ENCODE assay signal across 16 cellular contexts in genomic region chr5:133681896-133682295, GRCh38.
A peak's percentile ranks its signal among the peaks of the same experiment; 100 is the strongest.
DNase-seq lines count a peak whose midpoint lies in the region; ATAC-seq and TF ChIP-seq lines count a peak whose summit lies in the region.
"Had no signal": no experiment of that assay in that cellular context is flagged by ENCODE, and none has a peak within 500 bp of the region (broad histone marks: within the 10 kb centered on the region; RNA-seq: fewer than 3 reads in every experiment).

No MANE protein-coding gene starts in this region.

- H3K27me3 ChIP-seq in vagina = no peaks in the 10 kb centered on the region

- H3K36me3 ChIP-seq in vagina = no peaks in the 10 kb centered on the region
- H3K36me3 ChIP-seq: SJSA1 had no signal

- no peaks in the 10 kb centered on the region for H3K9me3 Mint-ChIP-seq in activated naive CD8-positive, alpha-beta T cell treated with anti-CD3 and anti-CD28 coated beads, Interleukin-2, amount 10 ng/mL, durations not matched to agents 7 days and 5 days
- H3K9me3 Mint-ChIP-seq in activated naive CD8-positive, alpha-beta T cell treated with anti-CD3 and anti-CD28 coated beads for 36 hours = no peaks in the 10 kb centered on the region
- H3K9me3 Mint-ChIP-seq in central memory CD8-positive, alpha-beta T cell = no peaks in the 10 kb centered on the region
- H3K9me3 Mint-ChIP-seq: IgD-negative memory B cell had no signal

- POLR2A ChIA-PET in activated naive CD8-positive, alpha-beta T cell treated with anti-CD3 and anti-CD28 coated beads, Interleukin-2, amount 10 ng/mL, durations not matched to agents 7 days and 5 days (lab: Charles Lee) = interaction anchor here (0.7 kb wide), 1 partner anchor 109 kb away, joined by 3 read pairs; no protein-coding TSS in a partner anchor

- no peaks in the 10 kb centered on the region for H3K4me1 ChIP-seq in vagina
- H3K4me1 ChIP-seq: SJSA1 had no signal

- intact Hi-C loops in vagina (cut with DNase I) = no loop called here

- no peak overlapping the region for H3K27ac Mint-ChIP-seq in activated naive CD8-positive, alpha-beta T cell treated with anti-CD3 and anti-CD28 coated beads, Interleukin-2, amount 10 ng/mL, durations not matched to agents 7 days and 5 days
- no peak overlapping the region for H3K27ac Mint-ChIP-seq in activated naive CD8-positive, alpha-beta T cell treated with anti-CD3 and anti-CD28 coated beads for 36 hours
- no peak overlapping the region for H3K27ac Mint-ChIP-seq in central memory CD8-positive, alpha-beta T cell (ENCODE audit: low read depth)

- no peaks in the 10 kb centered on the region for H3K9me3 ChIP-seq in vagina
- H3K9me3 ChIP-seq: SJSA1 had no signal

- ATAC-seq in activated naive CD8-positive, alpha-beta T cell treated with anti-CD3 and anti-CD28 coated beads, Interleukin-2, amount 10 ng/mL, durations not matched to agents 7 days and 5 days (ENCODE audit: low read depth) = peak; percentile 45
- peak; percentile 46 for ATAC-seq in central memory CD8-positive, alpha-beta T cell (replicated peaks; ENCODE audit: extremely low read depth, poor library complexity, severe bottlenecking)
- no peak for ATAC-seq in GM21723 (IDR thresholded peaks at IDR 0.05; ENCODE audit: unreplicated experiment)
- ATAC-seq: PC-3 had no signal

- DNase-seq in activated naive CD8-positive, alpha-beta T cell treated with anti-CD3 and anti-CD28 coated beads, Interleukin-2, amount 10 ng/mL, durations not matched to agents 7 days and 5 days = no peak
- no peak for DNase-seq in activated naive CD8-positive, alpha-beta T cell treated with anti-CD3 and anti-CD28 coated beads for 36 hours
- no peak for DNase-seq in central memory CD8-positive, alpha-beta T cell (ENCODE audit: low spot score in 2 of 2)
- DNase-seq in mesenteric fat pad (ENCODE audit: low spot score) (peak; percentile 20), vagina (ENCODE audit: extremely low spot score in 2 of 2) (peak; percentile 54 to 67), GM10266 (ENCODE audit: extremely low spot score) (no peak), D341Med (ENCODE audit: low spot score) (no peak)
- DNase-seq: EL, H7, NCI-H1105 treated with DMSO at 0.1 percent for 48 hours, NCI-H187 treated with DMSO at 0.1 percent for 48 hours, PC-3 had no signal

- H3K27ac ChIP-seq in vagina = no peak overlapping the region
- H3K27ac ChIP-seq: HL-60, SJSA1 had no signal

- no peak for TF ChIP-seq POLR2A in vagina (IDR thresholded peaks at IDR 0.05)

- no peak overlapping the region for H3K4me3 Mint-ChIP-seq in activated naive CD8-positive, alpha-beta T cell treated with anti-CD3 and anti-CD28 coated beads, Interleukin-2, amount 10 ng/mL, durations not matched to agents 7 days and 5 days
- no peak overlapping the region for H3K4me3 Mint-ChIP-seq in activated naive CD8-positive, alpha-beta T cell treated with anti-CD3 and anti-CD28 coated beads for 36 hours
- no peak overlapping the region for H3K4me3 Mint-ChIP-seq in central memory CD8-positive, alpha-beta T cell
- H3K4me3 Mint-ChIP-seq: IgD-negative memory B cell had no signal

- H3K36me3 Mint-ChIP-seq in activated naive CD8-positive, alpha-beta T cell treated with anti-CD3 and anti-CD28 coated beads, Interleukin-2, amount 10 ng/mL, durations not matched to agents 7 days and 5 days = no peaks in the 10 kb centered on the region
- H3K36me3 Mint-ChIP-seq in activated naive CD8-positive, alpha-beta T cell treated with anti-CD3 and anti-CD28 coated beads for 36 hours = no peaks in the 10 kb centered on the region
- no peaks in the 10 kb centered on the region for H3K36me3 Mint-ChIP-seq in central memory CD8-positive, alpha-beta T cell (ENCODE audit: insufficient read depth)
- H3K36me3 Mint-ChIP-seq: IgD-negative memory B cell had no signal

- H3K27me3 Mint-ChIP-seq in activated naive CD8-positive, alpha-beta T cell treated with anti-CD3 and anti-CD28 coated beads, Interleukin-2, amount 10 ng/mL, durations not matched to agents 7 days and 5 days = peaks cover 7% of the 10 kb centered on the region
- H3K27me3 Mint-ChIP-seq in activated naive CD8-positive, alpha-beta T cell treated with anti-CD3 and anti-CD28 coated beads for 36 hours = peaks cover 7% of the 10 kb centered on the region
- peaks cover 58% of the 10 kb centered on the region for H3K27me3 Mint-ChIP-seq in central memory CD8-positive, alpha-beta T cell

- no peak for TF ChIP-seq CTCF in vagina (IDR thresholded peaks at IDR 0.05)
- TF ChIP-seq CTCF in GM10266 (IDR thresholded peaks at IDR 0.05; ENCODE audit: control insufficient read depth, insufficient read depth, low read depth, missing control alignments) = no peak

- H3K4me1 Mint-ChIP-seq in activated naive CD8-positive, alpha-beta T cell treated with anti-CD3 and anti-CD28 coated beads, Interleukin-2, amount 10 ng/mL, durations not matched to agents 7 days and 5 days = peaks cover 4% of the 10 kb centered on the region
- H3K4me1 Mint-ChIP-seq in activated naive CD8-positive, alpha-beta T cell treated with anti-CD3 and anti-CD28 coated beads for 36 hours = peaks cover 2% of the 10 kb centered on the region
- H3K4me1 Mint-ChIP-seq in central memory CD8-positive, alpha-beta T cell = no peaks in the 10 kb centered on the region

- no peak overlapping the region for H3K4me3 ChIP-seq in vagina
- H3K4me3 ChIP-seq: SJSA1 had no signal

Comparison
In these comparisons a context has a peak if more than half of its experiments do, and no peak if none do; other contexts are left out.
1. DNase-seq: peak in mesenteric fat pad (single experiment) and vagina (2 of 2); none in activated naive CD8-positive, alpha-beta T cell treated with anti-CD3 and anti-CD28 coated beads, Interleukin-2, amount 10 ng/mL, durations not matched to agents 7 days and 5 days (single experiment), activated naive CD8-positive, alpha-beta T cell treated with anti-CD3 and anti-CD28 coated beads for 36 hours (single experiment), central memory CD8-positive, alpha-beta T cell (0 of 2), GM10266 (single experiment) and D341Med (single experiment).